Comparison of ENCODE assay signal across 8 cellular contexts in the genomic region with DNA sequence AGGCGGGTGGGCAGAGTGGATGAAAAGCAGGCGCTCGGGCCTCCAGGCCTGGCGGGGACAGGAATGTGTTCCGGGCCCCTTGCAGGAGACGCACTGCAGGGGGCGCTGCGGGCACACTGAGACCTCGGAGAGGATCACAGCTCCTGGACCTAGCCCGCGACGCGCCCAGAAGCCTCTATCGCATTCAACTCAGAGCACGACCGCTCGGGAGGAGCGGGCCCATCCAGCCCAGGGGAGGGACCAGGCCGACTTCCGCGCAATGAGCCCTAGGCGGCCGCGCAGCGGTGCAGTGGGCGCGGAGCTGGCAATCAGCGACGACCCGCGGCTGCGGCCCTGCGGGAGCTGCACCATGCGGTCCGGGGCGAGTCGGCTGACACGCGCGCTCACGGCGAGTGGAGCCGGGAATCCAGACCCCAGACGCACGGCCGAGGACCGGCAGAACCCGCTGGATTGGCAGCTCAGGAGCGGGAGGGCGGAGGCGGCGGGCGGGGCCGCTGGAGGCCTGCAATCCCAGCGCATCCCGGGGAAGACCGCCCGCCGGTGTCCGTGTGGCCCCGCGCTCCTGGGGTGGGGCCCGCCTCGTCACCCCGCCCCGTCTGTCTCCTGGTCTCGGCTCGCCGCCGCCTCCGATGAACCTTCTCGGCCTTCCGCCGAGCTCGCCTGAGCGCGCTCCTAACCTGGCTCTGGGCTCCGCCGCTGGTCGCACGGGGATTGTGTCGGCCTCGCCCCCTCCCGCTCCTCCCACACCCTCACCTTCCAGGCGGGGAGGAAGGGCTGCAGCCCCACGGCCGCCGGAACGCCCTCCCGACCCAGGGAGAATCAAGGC. TPM values are rescaled to one million over a fixed set of nuclear protein-coding genes. Genes with fewer than 3 reads are reported as not detected.
DNase-seq lines count a peak whose midpoint lies in the region; ATAC-seq and TF ChIP-seq lines count a peak whose summit lies in the region.

No MANE protein-coding gene starts in this region.

- ATAC-seq in GM19025 (IDR thresholded peaks at IDR 0.05; ENCODE audit: low read depth, unreplicated experiment) (peak; percentile 86), HG03280 (IDR thresholded peaks at IDR 0.05; ENCODE audit: unreplicated experiment) (peak; percentile 89), activated B cell treated with CpG ODN at 0.5 μM for 24 hours (ENCODE audit: low read depth) (peak; percentile 87)

- H3K4me1 Mint-ChIP-seq in activated B cell treated with CpG ODN at 0.5 μM for 24 hours, result peaks cover 13% of the 10 kb centered on the region

- intact Hi-C loops in activated B cell treated with CpG ODN at 0.5 μM for 24 hours (cut with micrococcal nuclease), result loop anchor here (1.0 to 5.0 kb wide), 8 partner anchors 13 to 499 kb away; a partner anchor contains a TSS

- H3K27ac Mint-ChIP-seq in activated B cell treated with CpG ODN at 0.5 μM for 24 hours, result peak overlapping the region; percentile 69

- peaks cover 5% of the 10 kb centered on the region for H3K27me3 Mint-ChIP-seq in activated B cell treated with CpG ODN at 0.5 μM for 24 hours

- no peaks in the 10 kb centered on the region for H3K9me3 Mint-ChIP-seq in activated B cell treated with CpG ODN at 0.5 μM for 24 hours

- peak overlapping the region; percentile 87 for H3K4me3 Mint-ChIP-seq in activated B cell treated with CpG ODN at 0.5 μM for 24 hours

- TF ChIP-seq CTCF in activated B cell treated with CpG ODN at 0.5 μM for 24 hours (IDR thresholded peaks at IDR 0.05), result no peak

- POLR2A ChIA-PET in activated B cell treated with CpG ODN at 0.5 μM for 24 hours (lab: Charles Lee), result interaction anchor here (0.6 to 4.1 kb wide), 8 partner anchors 12 to 571 kb away, joined by 3 to 60 read pairs (median 4); a partner anchor contains a TSS

- DNase-seq in AML-193 (lab: John Stamatoyannopoulos, UW) (peak; percentile 89), NCI-H226 (peak; percentile 97), activated B cell treated with CpG ODN at 0.5 μM for 24 hours (peak; percentile 87), islet precursor cell (peak; percentile 99)
- peak; percentile 88 for DNase-seq in central memory CD4-positive, alpha-beta T cell
- DNase-seq in stimulated activated CD4-positive, alpha-beta T cell treated with anti-CD3 and anti-CD28 coated beads, Interleukin-12 subunit alpha, Interleukin-12 subunit beta, amount 100 ng/mL, for 4 hours, result peak; percentile 97

- CTCF ChIA-PET in activated B cell treated with CpG ODN at 0.5 μM for 24 hours (lab: Charles Lee), result interaction anchor here (0.7 to 6.1 kb wide), 20 partner anchors 12 to 499 kb away, joined by 3 to 96 read pairs (median 4); no protein-coding TSS in a partner anchor

- no peaks in the 10 kb centered on the region for H3K36me3 Mint-ChIP-seq in activated B cell treated with CpG ODN at 0.5 μM for 24 hours (ENCODE audit: low read depth)

RNA-seq across cellular contexts. Expression of a gene that starts 33.5 kb away (rescaled TPM):
- not detected in 2 replicates for total RNA-seq in activated B cell treated with CpG ODN at 0.5 μM for 24 hours

Comparison
In these comparisons a context has a peak if more than half of its experiments do, and no peak if none do; other contexts are left out.
1. Peak in every context shown above with its lines: DNase-seq and ATAC-seq.